Comparison of ENCODE assay signal across 3 cellular contexts in the genomic region with DNA sequence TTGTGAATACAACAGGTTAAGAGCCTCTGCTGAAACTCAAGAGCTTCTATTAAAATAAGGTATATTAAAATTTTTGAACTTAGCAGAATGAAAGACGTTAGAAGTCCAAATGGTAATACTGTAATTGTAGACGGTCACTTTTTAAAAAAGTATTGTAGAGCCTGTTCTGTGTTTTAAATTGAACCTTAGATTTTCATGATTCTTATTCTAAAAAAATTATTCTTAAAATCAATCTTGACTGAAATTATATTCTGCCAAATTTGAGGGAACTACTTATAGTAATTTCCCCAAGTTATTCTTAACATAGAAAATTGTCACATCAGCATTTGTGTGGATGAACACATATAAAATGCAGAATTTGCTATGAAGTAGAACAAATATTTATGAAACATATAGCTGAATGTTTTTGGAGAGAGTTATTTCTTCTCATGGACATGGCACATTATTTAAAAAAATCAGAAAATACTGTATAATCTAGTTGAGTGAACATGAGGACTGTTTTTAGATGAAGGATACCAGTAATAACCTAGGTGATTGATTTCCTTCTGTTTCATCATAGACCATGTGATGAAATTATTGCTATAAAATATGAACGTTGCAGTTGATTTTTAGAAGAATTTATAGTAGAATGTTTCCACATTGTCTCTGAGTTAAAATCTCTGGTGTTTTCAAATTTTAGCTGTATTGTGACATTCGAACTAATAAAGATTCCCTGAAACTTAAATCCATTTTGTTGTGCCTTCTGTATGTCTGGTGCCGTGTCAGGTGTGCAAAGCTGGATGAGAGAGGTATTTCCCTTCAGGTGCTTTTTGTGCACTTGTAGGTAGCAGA.
A peak's percentile ranks its signal among the peaks of the same experiment; 100 is the strongest.
TF ChIP-seq lines count a peak whose summit lies in the region.

No MANE protein-coding gene starts in this region.

TF ChIP-seq in SK-N-SH, 30 proteins besides CTCF, POLR2A, EP300 and RAD21:
- TF ChIP-seq, protein P1, sequence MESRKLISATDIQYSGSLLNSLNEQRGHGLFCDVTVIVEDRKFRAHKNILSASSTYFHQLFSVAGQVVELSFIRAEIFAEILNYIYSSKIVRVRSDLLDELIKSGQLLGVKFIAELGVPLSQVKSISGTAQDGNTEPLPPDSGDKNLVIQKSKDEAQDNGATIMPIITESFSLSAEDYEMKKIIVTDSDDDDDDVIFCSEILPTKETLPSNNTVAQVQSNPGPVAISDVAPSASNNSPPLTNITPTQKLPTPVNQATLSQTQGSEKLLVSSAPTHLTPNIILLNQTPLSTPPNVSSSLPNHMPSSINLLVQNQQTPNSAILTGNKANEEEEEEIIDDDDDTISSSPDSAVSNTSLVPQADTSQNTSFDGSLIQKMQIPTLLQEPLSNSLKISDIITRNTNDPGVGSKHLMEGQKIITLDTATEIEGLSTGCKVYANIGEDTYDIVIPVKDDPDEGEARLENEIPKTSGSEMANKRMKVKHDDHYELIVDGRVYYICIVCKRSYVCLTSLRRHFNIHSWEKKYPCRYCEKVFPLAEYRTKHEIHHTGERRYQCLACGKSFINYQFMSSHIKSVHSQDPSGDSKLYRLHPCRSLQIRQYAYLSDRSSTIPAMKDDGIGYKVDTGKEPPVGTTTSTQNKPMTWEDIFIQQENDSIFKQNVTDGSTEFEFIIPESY (IDR thresholded peaks at IDR 0.05; ENCODE audit: borderline replicate concordance, low read depth): no peak
- no peak for TF ChIP-seq RXRA (IDR thresholded peaks at IDR 0.05; ENCODE audit: borderline replicate concordance, low read depth)
- no peak for TF ChIP-seq NRF1 (IDR thresholded peaks at IDR 0.05; ENCODE audit: low read depth, low read length)
- TF ChIP-seq ELF1 (IDR thresholded peaks at IDR 0.05): no peak
- TF ChIP-seq RCOR1 (IDR thresholded peaks at IDR 0.05; ENCODE audit: low read length): no peak
- TF ChIP-seq USF1 (IDR thresholded peaks at IDR 0.05; ENCODE audit: borderline replicate concordance, low read depth): no peak

TF ChIP-seq in SK-N-SH treated with all-trans-retinoic acid at 6 μM for 48 hours, 23 proteins besides CTCF, POLR2A, EP300 and RAD21 (continues in another document):
- TF ChIP-seq BACH2 (CRISPR knock-in tag; IDR thresholded peaks at IDR 0.05; ENCODE audit: borderline replicate concordance) (no peak), GLIS3 (CRISPR knock-in tag; IDR thresholded peaks at IDR 0.05) (no peak), PPARA (CRISPR knock-in tag; IDR thresholded peaks at IDR 0.05; ENCODE audit: borderline replicate concordance) (no peak), TOX (CRISPR knock-in tag; IDR thresholded peaks at IDR 0.05; ENCODE audit: borderline replicate concordance) (no peak), RARB (CRISPR knock-in tag; IDR thresholded peaks at IDR 0.05) (no peak), CSDC2 (CRISPR knock-in tag; IDR thresholded peaks at IDR 0.05) (no peak), ZNF8 (CRISPR knock-in tag; IDR thresholded peaks at IDR 0.05) (no peak), ESRRG (CRISPR knock-in tag; IDR thresholded peaks at IDR 0.05) (no peak), ZNF70 (CRISPR knock-in tag; IDR thresholded peaks at IDR 0.05) (no peak), ISL1 (CRISPR knock-in tag; IDR thresholded peaks at IDR 0.05) (no peak), ZFP30 (CRISPR knock-in tag; IDR thresholded peaks at IDR 0.05) (no peak), TCF4 (CRISPR knock-in tag; IDR thresholded peaks at IDR 0.05; ENCODE audit: borderline replicate concordance) (no peak), ZFP3 (CRISPR knock-in tag; IDR thresholded peaks at IDR 0.05) (no peak), PATZ1 (CRISPR knock-in tag; IDR thresholded peaks at IDR 0.05; ENCODE audit: borderline replicate concordance) (no peak)
- TF ChIP-seq, protein P2, sequence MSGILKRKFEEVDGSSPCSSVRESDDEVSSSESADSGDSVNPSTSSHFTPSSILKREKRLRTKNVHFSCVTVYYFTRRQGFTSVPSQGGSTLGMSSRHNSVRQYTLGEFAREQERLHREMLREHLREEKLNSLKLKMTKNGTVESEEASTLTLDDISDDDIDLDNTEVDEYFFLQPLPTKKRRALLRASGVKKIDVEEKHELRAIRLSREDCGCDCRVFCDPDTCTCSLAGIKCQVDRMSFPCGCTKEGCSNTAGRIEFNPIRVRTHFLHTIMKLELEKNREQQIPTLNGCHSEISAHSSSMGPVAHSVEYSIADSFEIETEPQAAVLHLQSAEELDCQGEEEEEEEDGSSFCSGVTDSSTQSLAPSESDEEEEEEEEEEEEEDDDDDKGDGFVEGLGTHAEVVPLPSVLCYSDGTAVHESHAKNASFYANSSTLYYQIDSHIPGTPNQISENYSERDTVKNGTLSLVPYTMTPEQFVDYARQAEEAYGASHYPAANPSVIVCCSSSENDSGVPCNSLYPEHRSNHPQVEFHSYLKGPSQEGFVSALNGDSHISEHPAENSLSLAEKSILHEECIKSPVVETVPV (CRISPR knock-in tag; IDR thresholded peaks at IDR 0.05): no peak
- TF ChIP-seq, protein P3, sequence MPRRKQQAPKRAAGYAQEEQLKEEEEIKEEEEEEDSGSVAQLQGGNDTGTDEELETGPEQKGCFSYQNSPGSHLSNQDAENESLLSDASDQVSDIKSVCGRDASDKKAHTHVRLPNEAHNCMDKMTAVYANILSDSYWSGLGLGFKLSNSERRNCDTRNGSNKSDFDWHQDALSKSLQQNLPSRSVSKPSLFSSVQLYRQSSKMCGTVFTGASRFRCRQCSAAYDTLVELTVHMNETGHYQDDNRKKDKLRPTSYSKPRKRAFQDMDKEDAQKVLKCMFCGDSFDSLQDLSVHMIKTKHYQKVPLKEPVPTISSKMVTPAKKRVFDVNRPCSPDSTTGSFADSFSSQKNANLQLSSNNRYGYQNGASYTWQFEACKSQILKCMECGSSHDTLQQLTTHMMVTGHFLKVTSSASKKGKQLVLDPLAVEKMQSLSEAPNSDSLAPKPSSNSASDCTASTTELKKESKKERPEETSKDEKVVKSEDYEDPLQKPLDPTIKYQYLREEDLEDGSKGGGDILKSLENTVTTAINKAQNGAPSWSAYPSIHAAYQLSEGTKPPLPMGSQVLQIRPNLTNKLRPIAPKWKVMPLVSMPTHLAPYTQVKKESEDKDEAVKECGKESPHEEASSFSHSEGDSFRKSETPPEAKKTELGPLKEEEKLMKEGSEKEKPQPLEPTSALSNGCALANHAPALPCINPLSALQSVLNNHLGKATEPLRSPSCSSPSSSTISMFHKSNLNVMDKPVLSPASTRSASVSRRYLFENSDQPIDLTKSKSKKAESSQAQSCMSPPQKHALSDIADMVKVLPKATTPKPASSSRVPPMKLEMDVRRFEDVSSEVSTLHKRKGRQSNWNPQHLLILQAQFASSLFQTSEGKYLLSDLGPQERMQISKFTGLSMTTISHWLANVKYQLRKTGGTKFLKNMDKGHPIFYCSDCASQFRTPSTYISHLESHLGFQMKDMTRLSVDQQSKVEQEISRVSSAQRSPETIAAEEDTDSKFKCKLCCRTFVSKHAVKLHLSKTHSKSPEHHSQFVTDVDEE (CRISPR knock-in tag; IDR thresholded peaks at IDR 0.05): no peak
- TF ChIP-seq, protein P4, sequence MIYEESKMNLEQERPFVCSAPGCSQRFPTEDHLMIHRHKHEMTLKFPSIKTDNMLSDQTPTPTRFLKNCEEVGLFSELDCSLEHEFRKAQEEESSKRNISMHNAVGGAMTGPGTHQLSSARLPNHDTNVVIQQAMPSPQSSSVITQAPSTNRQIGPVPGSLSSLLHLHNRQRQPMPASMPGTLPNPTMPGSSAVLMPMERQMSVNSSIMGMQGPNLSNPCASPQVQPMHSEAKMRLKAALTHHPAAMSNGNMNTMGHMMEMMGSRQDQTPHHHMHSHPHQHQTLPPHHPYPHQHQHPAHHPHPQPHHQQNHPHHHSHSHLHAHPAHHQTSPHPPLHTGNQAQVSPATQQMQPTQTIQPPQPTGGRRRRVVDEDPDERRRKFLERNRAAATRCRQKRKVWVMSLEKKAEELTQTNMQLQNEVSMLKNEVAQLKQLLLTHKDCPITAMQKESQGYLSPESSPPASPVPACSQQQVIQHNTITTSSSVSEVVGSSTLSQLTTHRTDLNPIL (CRISPR knock-in tag; IDR thresholded peaks at IDR 0.05; ENCODE audit: low read depth): no peak

TF ChIP-seq in IMR-90, 13 proteins besides CTCF, POLR2A, EP300 and RAD21:
- TF ChIP-seq FOS (IDR thresholded peaks at IDR 0.05; ENCODE audit: low read depth, low read length): no peak
- peak; percentile 97 for TF ChIP-seq MAFK (IDR thresholded peaks at IDR 0.05; ENCODE audit: low read depth, low read length)
